In genomic region chr2:216701544-216701943, GRCh38 we compare ENCODE assay signal across 1 cellular context.
TF ChIP-seq lines count a peak whose summit lies in the region.

No MANE protein-coding gene starts in this region.

TF ChIP-seq in HepG2, 621 proteins besides CTCF, POLR2A, EP300 and RAD21:
- TF ChIP-seq CEBPB (IDR thresholded peaks at IDR 0.05; ENCODE audit: borderline replicate concordance, low read depth, low read length): peak; percentile 66
- no peak for TF ChIP-seq KAT8 (CRISPR knock-in tag; IDR thresholded peaks at IDR 0.05)
